ENCODE assay signal across 10 cellular contexts in the genomic region with DNA sequence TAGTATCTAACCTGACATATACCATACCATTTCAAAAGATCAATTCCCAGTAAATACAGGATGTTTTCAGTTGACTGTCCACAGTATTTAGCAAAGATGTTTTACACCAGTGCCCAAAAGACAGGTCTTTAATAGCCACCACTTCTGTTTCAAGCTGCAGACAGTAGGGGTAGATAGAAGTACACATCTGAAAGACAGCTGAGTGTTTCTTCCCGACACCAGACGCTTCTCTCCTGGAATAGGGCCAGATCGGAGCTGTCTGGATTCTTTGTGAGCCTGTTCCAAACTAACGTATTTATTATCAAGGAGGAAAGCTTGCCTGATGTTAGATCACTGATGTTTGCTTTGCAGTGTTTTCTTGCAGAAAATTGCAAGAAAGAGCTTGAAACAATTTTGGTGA.
DNase-seq lines count a peak whose midpoint lies in the region; TF ChIP-seq lines count a peak whose summit lies in the region.
"Had no signal": no experiment of that assay in that cellular context is flagged by ENCODE, and none has a peak within 500 bp of the region (broad histone marks: within the 10 kb centered on the region; RNA-seq: fewer than 3 reads in every experiment).

No MANE protein-coding gene starts in this region.

- H3K27me3 Mint-ChIP-seq in mesothelial cell of epicardium (ENCODE audit: low read depth): no peaks in the 10 kb centered on the region

- H3K4me1 Mint-ChIP-seq in mesothelial cell of epicardium: peaks cover 40% of the 10 kb centered on the region
- H3K4me1 Mint-ChIP-seq: natural killer cell had no signal

- H3K4me3 Mint-ChIP-seq in mesothelial cell of epicardium: no peak overlapping the region
- H3K4me3 Mint-ChIP-seq: natural killer cell; stimulated activated naive CD8-positive, alpha-beta T cell treated with anti-CD3 and anti-CD28 coated beads, Interleukin-15, Interleukin-2, amounts not matched to agents 100 ng/mL and 50 ng/mL, for 24 hours had no signal

- H3K36me3 Mint-ChIP-seq in mesothelial cell of epicardium: no peaks in the 10 kb centered on the region
- H3K36me3 Mint-ChIP-seq: natural killer cell had no signal

- no peaks in the 10 kb centered on the region for H3K9me3 Mint-ChIP-seq in mesothelial cell of epicardium
- H3K9me3 Mint-ChIP-seq: stimulated activated naive CD8-positive, alpha-beta T cell treated with anti-CD3 and anti-CD28 coated beads, Interleukin-15, Interleukin-2, amounts not matched to agents 100 ng/mL and 50 ng/mL, for 24 hours had no signal

- DNase-seq in AG10803 (ENCODE audit: low read depth) (peak; percentile 75), NCI-H226 (peak; percentile 64), dermis blood vessel endothelial cell (peak; percentile 56), mesothelial cell of epicardium (ENCODE audit: low spot score in 2 of 2, unreplicated experiment in 2 of 2) (peak in 1 of 2 experiments; percentile 68), NCI-H1436 (lab: John Stamatoyannopoulos, UW) (no peak), SIG-M5 (lab: John Stamatoyannopoulos, UW) (no peak), AG08396 (ENCODE audit: low spot score) (no peak), G401 (ENCODE audit: low spot score) (no peak)
- DNase-seq: natural killer cell had no signal

- peak; percentile 58 for TF ChIP-seq CTCF in AG10803 (conservative IDR thresholded peaks at IDR 0.05; ENCODE audit: low read length)
- no peak for TF ChIP-seq CTCF in mesothelial cell of epicardium (IDR thresholded peaks at IDR 0.05; ENCODE audit: unreplicated experiment)

- H3K4me3 ChIP-seq in AG10803 (ENCODE audit: low read length): no peak overlapping the region

- in situ Hi-C loops in G401 (cut with HindIII; ENCODE audit: low sequenced_read_pairs): no loop called here

- peak overlapping the region; percentile 75 for H3K27ac Mint-ChIP-seq in mesothelial cell of epicardium
- H3K27ac Mint-ChIP-seq: natural killer cell; stimulated activated naive CD8-positive, alpha-beta T cell treated with anti-CD3 and anti-CD28 coated beads, Interleukin-15, Interleukin-2, amounts not matched to agents 100 ng/mL and 50 ng/mL, for 24 hours had no signal

Comparison
In these comparisons a context has a peak if more than half of its experiments do, and no peak if none do; other contexts are left out.
1. DNase-seq: peak in AG10803 (single experiment), NCI-H226 (single experiment) and dermis blood vessel endothelial cell (single experiment); none in NCI-H1436 (single experiment), SIG-M5 (single experiment), AG08396 (single experiment) and G401 (single experiment).